Comparison of ENCODE assay signal across 26 cellular contexts in the genomic region with DNA sequence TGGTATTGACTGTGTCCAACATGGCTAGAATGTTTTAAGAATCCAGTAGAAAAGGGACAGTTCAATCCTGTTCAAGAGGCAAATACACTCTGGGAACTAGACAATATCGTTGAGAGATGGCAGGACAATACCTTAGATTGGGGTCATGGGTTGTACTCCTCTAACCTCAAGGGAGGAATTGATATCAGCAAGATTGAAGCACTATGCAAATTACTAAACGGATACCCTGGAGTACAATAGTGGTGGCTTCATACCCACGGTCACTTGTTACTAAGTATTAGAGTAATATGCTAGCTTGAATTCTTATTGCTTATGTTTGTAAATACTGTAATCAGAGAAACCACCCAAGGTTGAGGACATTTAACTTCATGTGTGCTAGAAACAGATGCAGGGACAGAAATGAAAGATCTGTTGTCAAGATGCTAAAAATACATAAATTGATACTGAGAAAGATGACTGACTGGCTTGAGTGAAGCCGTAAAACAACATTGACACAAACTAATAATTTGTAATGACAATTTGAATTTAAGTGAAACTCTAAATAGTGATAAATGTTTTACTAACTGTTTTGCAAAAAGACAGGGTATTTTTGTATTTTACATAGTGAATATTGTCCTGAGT.
"Had no signal": no experiment of that assay in that cellular context is flagged by ENCODE, and none has a peak within 500 bp of the region (broad histone marks: within the 10 kb centered on the region; RNA-seq: fewer than 3 reads in every experiment).

No MANE protein-coding gene starts in this region.

- H3K9me3 ChIP-seq: Peyer's patch had no signal

- H3K4me1 ChIP-seq: Peyer's patch, SJSA1 had no signal

- FAIRE-seq: HTR-8/SVneo had no signal

- H3K27ac ChIP-seq: HL-60, PC-9, Peyer's patch, SJSA1, SK-N-MC had no signal

- H2AFZ ChIP-seq: PC-9 had no signal

- H3K27me3 ChIP-seq: Peyer's patch, SJSA1 had no signal

- H3K36me3 ChIP-seq: Peyer's patch, SJSA1 had no signal

- H3K4me3 ChIP-seq: PC-9, Peyer's patch, SJSA1, SK-N-MC had no signal

- DNase-seq: KBM-7; MV-4-11; NCI-H1048; NCI-H1105; NCI-H1417; NCI-H1436 treated with DMSO at 0.1 percent for 48 hours; NCI-H1694; NCI-H187 treated with DMSO at 0.1 percent for 48 hours; NCI-H2029 treated with DMSO at 0.1 percent for 48 hours; NCI-H2171; NCI-H226; NCI-H446; NCI-H510A; NCI-H524 treated with DMSO at 0.1 percent for 48 hours; NCI-H774; NK-92 treated with Interleukin-12 subunit alpha and Interleukin-12 subunit beta, amount 100 ng/mL, for 24 hours; OCI-M1; PC-9; Peyer's patch; Right ventricle myocardium superior; SIG-M5; T-helper 2 cell had no signal

- H3K4me2 ChIP-seq: PC-9 had no signal
